8 cellular contexts compared by ENCODE assay signal in genomic region chr19:50003810-50004419, GRCh38. TPM values are rescaled to one million over a fixed set of nuclear protein-coding genes. Genes with fewer than 3 reads are reported as not detected.
DNase-seq lines count a peak whose midpoint lies in the region; ATAC-seq and TF ChIP-seq lines count a peak whose summit lies in the region.

No MANE protein-coding gene starts in this region.

- H3K27ac Mint-ChIP-seq in CD8-positive, alpha-beta T cell: peak overlapping the region; percentile 22
- H3K27ac Mint-ChIP-seq in activated T-cell treated with anti-CD3 and anti-CD28 coated beads, Interleukin-2, amount 50 U/mL, for 72 hours: peak overlapping the region; percentile 4
- H3K27ac Mint-ChIP-seq in stimulated activated naive CD8-positive, alpha-beta T cell treated with anti-CD3 and anti-CD28 coated beads, Interleukin-15, amount 100 ng/mL, for 72 hours: peak overlapping the region in 1 of 2 donors; percentile 29

- peaks cover 7% of the 10 kb centered on the region for H3K4me1 Mint-ChIP-seq in CD8-positive, alpha-beta T cell (ENCODE audit: low read depth)
- H3K4me1 Mint-ChIP-seq in activated T-cell treated with anti-CD3 and anti-CD28 coated beads, Interleukin-2, amount 50 U/mL, for 72 hours (ENCODE audit: low read depth): peaks cover 35% of the 10 kb centered on the region
- H3K4me1 Mint-ChIP-seq in stimulated activated naive CD8-positive, alpha-beta T cell treated with anti-CD3 and anti-CD28 coated beads, Interleukin-15, amount 100 ng/mL, for 72 hours: peaks cover 45% of the 10 kb centered on the region

- POLR2A ChIA-PET in CD8-positive, alpha-beta T cell (lab: Charles Lee): no interaction called here

- TF ChIP-seq POLR2A in heart left ventricle (IDR thresholded peaks at IDR 0.05): no peak

- no peak for ATAC-seq in CD8-positive, alpha-beta T cell
- ATAC-seq in activated T-cell treated with anti-CD3 and anti-CD28 coated beads, Interleukin-2, amount 50 U/mL, for 72 hours (replicated peaks in 1 of 2): peak; percentile 80 to 89
- ATAC-seq in heart left ventricle (peak in 3 of 4 donors; percentile 73 to 90 (median 83)), HG02759 (IDR thresholded peaks at IDR 0.05; ENCODE audit: unreplicated experiment) (no peak), HG02973 (IDR thresholded peaks at IDR 0.05; ENCODE audit: unreplicated experiment) (no peak)
- ATAC-seq in stimulated activated naive CD8-positive, alpha-beta T cell treated with anti-CD3 and anti-CD28 coated beads, Interleukin-15, amount 100 ng/mL, for 72 hours: peak; percentile 93

- intact Hi-C loops in CD8-positive, alpha-beta T cell (cut with DNase I, micrococcal nuclease): loop anchor here in 1 of 2 experiments (1.0 kb wide), 1 partner anchor 31 kb away; no protein-coding TSS in a partner anchor
- intact Hi-C loops in heart left ventricle (cut with DNase I): no loop called here

- H3K27ac ChIP-seq in CD8-positive, alpha-beta T cell (ENCODE audit: low read depth, low read length): no peak overlapping the region
- peak overlapping the region in 5 of 12 donors; percentile 23 to 78 (median 38) for H3K27ac ChIP-seq in heart left ventricle

- CTCF ChIA-PET in CD8-positive, alpha-beta T cell (lab: Charles Lee): interaction anchor here (0.9 to 1.1 kb wide), 2 partner anchors 20 to 66 kb away, joined by 3 read pairs; no protein-coding TSS in a partner anchor

- H3K4me3 ChIP-seq in CD8-positive, alpha-beta T cell (ENCODE audit: low read depth, low read length): no peak overlapping the region
- H3K4me3 ChIP-seq in heart left ventricle: no peak overlapping the region

- no peak for TF ChIP-seq CTCF in CD8-positive, alpha-beta T cell (IDR thresholded peaks at IDR 0.05)
- no peak for TF ChIP-seq CTCF in heart left ventricle (IDR thresholded peaks at IDR 0.05)

- H3K4me3 Mint-ChIP-seq in CD8-positive, alpha-beta T cell: no peak overlapping the region
- H3K4me3 Mint-ChIP-seq in activated T-cell treated with anti-CD3 and anti-CD28 coated beads, Interleukin-2, amount 50 U/mL, for 72 hours: peak overlapping the region; percentile 42 to 64
- H3K4me3 Mint-ChIP-seq in stimulated activated naive CD8-positive, alpha-beta T cell treated with anti-CD3 and anti-CD28 coated beads, Interleukin-15, amount 100 ng/mL, for 72 hours: peak overlapping the region; percentile 21 to 46

- H3K9me3 ChIP-seq in CD8-positive, alpha-beta T cell (ENCODE audit: low read length): no peaks in the 10 kb centered on the region
- no peaks in the 10 kb centered on the region for H3K9me3 ChIP-seq in heart left ventricle

- H3K27me3 Mint-ChIP-seq in CD8-positive, alpha-beta T cell (ENCODE audit: low read depth): no peaks in the 10 kb centered on the region
- no peaks in the 10 kb centered on the region for H3K27me3 Mint-ChIP-seq in activated T-cell treated with anti-CD3 and anti-CD28 coated beads, Interleukin-2, amount 50 U/mL, for 72 hours (ENCODE audit: low read depth)
- H3K27me3 Mint-ChIP-seq in stimulated activated naive CD8-positive, alpha-beta T cell treated with anti-CD3 and anti-CD28 coated beads, Interleukin-15, amount 100 ng/mL, for 72 hours: no peaks in the 10 kb centered on the region

- H3K36me3 Mint-ChIP-seq in CD8-positive, alpha-beta T cell: peaks cover 91% of the 10 kb centered on the region
- peaks cover 11 to 20% of the 10 kb centered on the region in 2 donors for H3K36me3 Mint-ChIP-seq in activated T-cell treated with anti-CD3 and anti-CD28 coated beads, Interleukin-2, amount 50 U/mL, for 72 hours (ENCODE audit: insufficient read depth in 2 of 2)

- 82 to 87% (median 84%) methylated on average over 11 of the region's 11 CpGs for WGBS in heart left ventricle, 4 donors

- H3K4me1 ChIP-seq in CD8-positive, alpha-beta T cell (ENCODE audit: insufficient read depth, low read length): no peaks in the 10 kb centered on the region
- peaks cover 0 to 30% (median 7%) of the 10 kb centered on the region in 12 donors for H3K4me1 ChIP-seq in heart left ventricle

- peak in 1 of 7 experiments; percentile 35 for DNase-seq in CD8-positive, alpha-beta T cell
- DNase-seq in HUDEP-2 (lab: John Stamatoyannopoulos, UW; ENCODE audit: unreplicated experiment in 76 of 76): peak in 41 of 76 experiments; percentile 11 to 74 (median 38)
- DNase-seq in activated T-cell treated with anti-CD3 and anti-CD28 coated beads, Interleukin-2, amount 50 U/mL, for 72 hours: peak; percentile 41 to 53
- peak in 1 of 5 donors; percentile 69 for DNase-seq in heart left ventricle
- peak; percentile 24 to 53 for DNase-seq in stimulated activated naive CD8-positive, alpha-beta T cell treated with anti-CD3 and anti-CD28 coated beads, Interleukin-15, amount 100 ng/mL, for 72 hours
- no peak for DNase-seq in cerebellar cortex (ENCODE audit: low spot score)

- peaks cover 61% of the 10 kb centered on the region for H3K36me3 ChIP-seq in CD8-positive, alpha-beta T cell (ENCODE audit: insufficient read depth, low read length)
- H3K36me3 ChIP-seq in heart left ventricle: peaks cover 3 to 99% (median 96%) of the 10 kb centered on the region in 9 donors

- no peaks in the 10 kb centered on the region for H3K27me3 ChIP-seq in CD8-positive, alpha-beta T cell (ENCODE audit: insufficient read depth, low read length)
- H3K27me3 ChIP-seq in heart left ventricle: no peaks in the 10 kb centered on the region

- H3K9me3 Mint-ChIP-seq in CD8-positive, alpha-beta T cell: no peaks in the 10 kb centered on the region
- no peaks in the 10 kb centered on the region for H3K9me3 Mint-ChIP-seq in activated T-cell treated with anti-CD3 and anti-CD28 coated beads, Interleukin-2, amount 50 U/mL, for 72 hours
- H3K9me3 Mint-ChIP-seq in stimulated activated naive CD8-positive, alpha-beta T cell treated with anti-CD3 and anti-CD28 coated beads, Interleukin-15, amount 100 ng/mL, for 72 hours: no peaks in the 10 kb centered on the region

RNA-seq across cellular contexts. Expression of gene VRK3, which starts 21.3 kb away (rescaled TPM):
- 10 to 100 TPM; 71.1 to 73.1 TPM for total RNA-seq in CD8-positive, alpha-beta T cell
- 10 to 100 TPM; 59.7 to 65.5 TPM for total RNA-seq in activated T-cell treated with anti-CD3 and anti-CD28 coated beads, Interleukin-2, amount 50 U/mL, for 72 hours
- 10 to 100 TPM; 17.8 to 33.7 (median 23.1) TPM for total RNA-seq in heart left ventricle
- polyA plus RNA-seq in heart left ventricle: 10 to 100 TPM in 1 of 2 donors, 1 to 10 TPM in 1; 9.9 to 32.4 TPM

RNA-seq across cellular contexts. Expression of gene ZNF473, which starts 21.9 kb away (rescaled TPM):
- 1 to 10 TPM; 5.2 to 5.8 TPM for total RNA-seq in CD8-positive, alpha-beta T cell
- total RNA-seq in activated T-cell treated with anti-CD3 and anti-CD28 coated beads, Interleukin-2, amount 50 U/mL, for 72 hours: 10 to 100 TPM; 13.2 to 19.7 TPM
- 1 to 10 TPM; 2.3 to 6.5 (median 3.9) TPM for total RNA-seq in heart left ventricle
- 1 to 10 TPM; 1.6 to 2.6 TPM for polyA plus RNA-seq in heart left ventricle

RNA-seq across cellular contexts. Expression of gene SIGLEC11, which starts 42.9 kb away (rescaled TPM):
- total RNA-seq in CD8-positive, alpha-beta T cell: not detected
- not detected for total RNA-seq in activated T-cell treated with anti-CD3 and anti-CD28 coated beads, Interleukin-2, amount 50 U/mL, for 72 hours
- total RNA-seq in heart left ventricle: 1 to 10 TPM in 5 of 9 donors, under 1 TPM in 2, not detected in 2; 0.37 to 3.0 (median 1.2) TPM
- under 1 TPM; 0.22 to 0.80 TPM for polyA plus RNA-seq in heart left ventricle

Comparison
In these comparisons a context has a peak if more than half of its experiments do, and no peak if none do; other contexts are left out.
1. ATAC-seq: peak in activated T-cell treated with anti-CD3 and anti-CD28 coated beads, Interleukin-2, amount 50 U/mL, for 72 hours (2 of 2), heart left ventricle (3 of 4) and stimulated activated naive CD8-positive, alpha-beta T cell treated with anti-CD3 and anti-CD28 coated beads, Interleukin-15, amount 100 ng/mL, for 72 hours (single experiment); none in CD8-positive, alpha-beta T cell (single experiment), HG02759 (single experiment) and HG02973 (single experiment).